Comparison of ENCODE assay signal across 9 cellular contexts in the genomic region with DNA sequence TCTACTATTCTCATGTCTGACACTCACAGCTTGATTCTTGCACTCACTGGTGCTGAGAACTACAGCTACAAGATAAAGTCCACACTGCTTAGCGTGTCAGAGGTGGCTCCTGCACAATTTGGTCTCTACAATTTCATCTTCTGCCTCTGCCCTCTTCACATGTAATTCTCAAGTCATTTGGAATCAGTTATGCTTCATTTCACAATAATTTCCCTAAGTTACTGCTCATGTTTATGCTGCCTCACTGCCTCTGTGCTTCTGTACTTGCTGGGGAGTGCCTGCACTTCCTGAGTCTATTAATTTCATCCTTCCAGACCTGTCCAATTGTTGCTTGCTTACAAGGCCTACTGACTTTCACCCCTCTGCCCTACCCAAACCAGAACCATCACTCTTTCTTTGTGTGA. TPM values are rescaled to one million over a fixed set of nuclear protein-coding genes. Genes with fewer than 3 reads are reported as not detected.
DNase-seq lines count a peak whose midpoint lies in the region; ATAC-seq, FAIRE-seq and TF ChIP-seq lines count a peak whose summit lies in the region.
"Had no signal": no experiment of that assay in that cellular context is flagged by ENCODE, and none has a peak within 500 bp of the region (broad histone marks: within the 10 kb centered on the region; RNA-seq: fewer than 3 reads in every experiment).

No MANE protein-coding gene starts in this region.

- TF ChIP-seq CTCF in body of pancreas (IDR thresholded peaks at IDR 0.05) (no peak), left lung (IDR thresholded peaks at IDR 0.05) (no peak)

- peak; percentile 26 for FAIRE-seq in HTR-8/SVneo (lab: Jason Lieb, UNC)
- FAIRE-seq: colon had no signal

- H3K27me3 ChIP-seq in body of pancreas = no peaks in the 10 kb centered on the region
- no peaks in the 10 kb centered on the region for H3K27me3 ChIP-seq in left lung

- H3K27ac ChIP-seq in body of pancreas (no peak overlapping the region), left lung (peak overlapping the region in 1 of 2 donors; percentile 30), temporal lobe (ENCODE audit: low read depth, low read length) (peak overlapping the region; percentile 39)

- H3K36me3 ChIP-seq in body of pancreas (replicated peaks in 1 of 2; ENCODE audit: insufficient read depth in 1 of 2, low read depth in 2 of 2) (no peaks in the 10 kb centered on the region), left lung (no peaks in the 10 kb centered on the region)

- H3K4me1 ChIP-seq in body of pancreas = no peaks in the 10 kb centered on the region
- peaks cover 6 to 31% of the 10 kb centered on the region in 2 donors for H3K4me1 ChIP-seq in left lung

- H3K4me3 ChIP-seq in body of pancreas (no peak overlapping the region), left lung (no peak overlapping the region)

- ATAC-seq in body of pancreas = peak; percentile 38
- peak; percentile 62 for ATAC-seq in left lung
- ATAC-seq in left lobe of liver = no peak
- no peak for ATAC-seq in HG03196 (IDR thresholded peaks at IDR 0.05; ENCODE audit: unreplicated experiment)
- ATAC-seq: T-cell had no signal

- DNase-seq in HTR-8/SVneo (ENCODE audit: insufficient read length, low spot score) (no peak), body of pancreas (no peak), left lung (no peak), left lobe of liver (ENCODE audit: low spot score) (no peak), NCI-H1048 (lab: John Stamatoyannopoulos, UW) (no peak)
- DNase-seq: T-cell had no signal

- TF ChIP-seq POLR2A in body of pancreas (IDR thresholded peaks at IDR 0.05) = no peak

- intact Hi-C loops in body of pancreas (cut with DNase I) (no loop called here), left lung (cut with DNase I) (no loop called here)

- 42 to 67% methylated on average over 1 of the region's 1 CpG for WGBS in body of pancreas, 2 donors

- H3K9me3 ChIP-seq in body of pancreas (no peaks in the 10 kb centered on the region), left lung (no peaks in the 10 kb centered on the region)

RNA-seq across cellular contexts. Expression of gene NAB1, which starts 11.6 kb away (rescaled TPM):
- total RNA-seq in body of pancreas (10 to 100 TPM; 19.8 to 30.1 TPM), left lung (10 to 100 TPM; 28.4 to 32.9 TPM), temporal lobe (44.7 TPM), left lobe of liver (27.0 TPM)

Comparison
In these comparisons a context has a peak if more than half of its experiments do, and no peak if none do; other contexts are left out.
1. ATAC-seq: peak in body of pancreas (single experiment) and left lung (single experiment); none in left lobe of liver (single experiment) and HG03196 (single experiment).